13 cellular contexts compared by ENCODE assay signal in the genomic region with DNA sequence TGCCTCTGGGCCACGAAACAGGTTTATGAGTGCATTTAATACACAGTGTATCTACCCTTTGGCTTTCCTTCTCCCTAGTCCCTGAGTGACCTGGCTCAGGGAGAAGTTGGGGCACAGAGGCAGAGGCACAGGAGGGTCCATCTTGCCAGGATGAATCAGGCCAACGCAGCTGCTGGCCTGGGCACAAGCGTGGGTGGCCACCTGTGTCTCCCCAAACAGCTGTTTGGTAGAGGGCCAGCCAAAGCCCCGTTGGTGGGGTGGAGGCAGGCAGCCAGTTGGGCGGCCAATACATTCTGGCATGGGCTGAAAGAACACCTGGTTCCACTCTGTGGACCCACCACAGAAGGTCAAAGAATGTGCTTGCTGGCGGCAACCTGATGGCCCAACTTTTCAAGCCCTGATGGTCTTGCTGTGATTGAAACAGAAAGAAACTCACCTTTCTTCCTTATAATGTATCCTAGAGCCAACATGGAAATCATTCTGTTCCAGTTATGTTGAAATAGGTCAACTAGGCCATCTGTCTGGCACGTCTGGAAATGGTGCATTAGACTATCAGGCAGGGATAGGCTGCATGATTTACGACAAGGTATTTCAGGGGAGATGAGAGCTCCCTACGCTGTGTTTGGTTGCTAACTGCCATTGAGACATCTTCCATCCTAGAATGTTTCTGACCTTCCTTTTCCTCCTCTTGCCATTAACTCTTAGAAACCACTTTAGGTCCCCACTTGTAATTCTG.
"Had no signal": no experiment of that assay in that cellular context is flagged by ENCODE, and none has a peak within 500 bp of the region (broad histone marks: within the 10 kb centered on the region; RNA-seq: fewer than 3 reads in every experiment).

No MANE protein-coding gene starts in this region.

- H3K9me3 Mint-ChIP-seq: activated CD4-positive, alpha-beta memory T cell treated with anti-CD3 and anti-CD28 coated beads for 36 hours; activated naive CD4-positive, alpha-beta T cell treated with anti-CD3 and anti-CD28 coated beads, Interleukin-2, amount 10 ng/mL, durations not matched to agents 7 days and 5 days; activated T-cell treated with anti-CD3 and anti-CD28 coated beads, Interleukin-2, amount 50 U/mL, for 24 hours had no signal

- H3K4me3 Mint-ChIP-seq: activated CD4-positive, alpha-beta memory T cell treated with anti-CD3 and anti-CD28 coated beads for 36 hours; activated naive CD4-positive, alpha-beta T cell treated with anti-CD3 and anti-CD28 coated beads, Interleukin-2, amount 10 ng/mL, durations not matched to agents 7 days and 5 days; activated T-cell treated with anti-CD3 and anti-CD28 coated beads, Interleukin-2, amount 50 U/mL, for 24 hours; endodermal cell; naive thymus-derived CD8-positive, alpha-beta T cell had no signal

- H3K36me3 ChIP-seq: gastrocnemius medialis, heart left ventricle, spleen, stomach, upper lobe of right lung had no signal

- H3K4me1 ChIP-seq: spleen, testis, upper lobe of right lung had no signal

- H3K27me3 ChIP-seq: dorsolateral prefrontal cortex, gastrocnemius medialis, heart left ventricle, spleen, stomach, testis, upper lobe of right lung had no signal

- DNase-seq: activated CD4-positive, alpha-beta memory T cell treated with anti-CD3 and anti-CD28 coated beads for 36 hours; activated naive CD4-positive, alpha-beta T cell treated with anti-CD3 and anti-CD28 coated beads, Interleukin-2, amount 10 ng/mL, durations not matched to agents 7 days and 5 days; activated T-cell treated with anti-CD3 and anti-CD28 coated beads, Interleukin-2, amount 50 U/mL, for 24 hours; dorsolateral prefrontal cortex; endodermal cell; gastrocnemius medialis; heart left ventricle; naive thymus-derived CD8-positive, alpha-beta T cell; retina; spleen; stomach; testis; upper lobe of right lung had no signal

- H3K36me3 Mint-ChIP-seq: activated CD4-positive, alpha-beta memory T cell treated with anti-CD3 and anti-CD28 coated beads for 36 hours; activated naive CD4-positive, alpha-beta T cell treated with anti-CD3 and anti-CD28 coated beads, Interleukin-2, amount 10 ng/mL, durations not matched to agents 7 days and 5 days had no signal

- H3K27me3 Mint-ChIP-seq: activated naive CD4-positive, alpha-beta T cell treated with anti-CD3 and anti-CD28 coated beads, Interleukin-2, amount 10 ng/mL, durations not matched to agents 7 days and 5 days; activated T-cell treated with anti-CD3 and anti-CD28 coated beads, Interleukin-2, amount 50 U/mL, for 24 hours had no signal

- H3K4me3 ChIP-seq: dorsolateral prefrontal cortex, gastrocnemius medialis, heart left ventricle, spleen, stomach, testis, upper lobe of right lung had no signal

- H3K9me3 ChIP-seq: gastrocnemius medialis, heart left ventricle, spleen, stomach, testis, upper lobe of right lung had no signal

- H3K4me1 Mint-ChIP-seq: activated naive CD4-positive, alpha-beta T cell treated with anti-CD3 and anti-CD28 coated beads, Interleukin-2, amount 10 ng/mL, durations not matched to agents 7 days and 5 days; naive thymus-derived CD8-positive, alpha-beta T cell had no signal

- ATAC-seq: gastrocnemius medialis; heart left ventricle; naive thymus-derived CD8-positive, alpha-beta T cell; upper lobe of right lung had no signal

- H3K27ac ChIP-seq: dorsolateral prefrontal cortex, gastrocnemius medialis, heart left ventricle, spleen, stomach, testis, upper lobe of right lung had no signal

- H3K27ac Mint-ChIP-seq: activated CD4-positive, alpha-beta memory T cell treated with anti-CD3 and anti-CD28 coated beads for 36 hours; activated naive CD4-positive, alpha-beta T cell treated with anti-CD3 and anti-CD28 coated beads, Interleukin-2, amount 10 ng/mL, durations not matched to agents 7 days and 5 days; activated T-cell treated with anti-CD3 and anti-CD28 coated beads, Interleukin-2, amount 50 U/mL, for 24 hours had no signal
